In the genomic region with DNA sequence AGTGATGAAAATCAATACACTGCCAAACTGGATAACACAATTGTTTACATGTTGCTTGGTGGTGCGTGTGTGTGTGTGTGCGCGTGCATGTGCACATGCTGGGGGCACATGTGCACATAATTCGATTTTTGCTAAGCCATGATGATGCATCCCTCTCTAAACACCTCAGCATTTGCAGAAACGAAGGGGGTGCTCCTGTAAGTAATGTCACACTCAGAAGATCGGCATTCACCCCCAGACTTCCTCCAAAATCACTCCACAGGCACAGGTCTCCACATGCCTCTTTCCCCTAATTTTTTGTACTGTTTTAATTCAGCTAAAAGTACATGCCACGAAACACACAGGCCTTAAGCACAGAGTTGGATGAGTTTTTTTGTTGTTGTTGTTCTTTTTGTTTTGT, we compare ENCODE assay signal across 16 cellular contexts.
A peak's percentile ranks its signal among the peaks of the same experiment; 100 is the strongest.
DNase-seq lines count a peak whose midpoint lies in the region; ATAC-seq and TF ChIP-seq lines count a peak whose summit lies in the region.
"Had no signal": no experiment of that assay in that cellular context is flagged by ENCODE, and none has a peak within 500 bp of the region (broad histone marks: within the 10 kb centered on the region; RNA-seq: fewer than 3 reads in every experiment).

No MANE protein-coding gene starts in this region.

- no peaks in the 10 kb centered on the region for H3K36me3 ChIP-seq in RWPE2 (ENCODE audit: low read depth)
- H3K36me3 ChIP-seq: BLaER1 had no signal

- no peaks in the 10 kb centered on the region for H3K36me3 Mint-ChIP-seq in chondrocyte (ENCODE audit: low read depth)
- H3K36me3 Mint-ChIP-seq: CD8-positive, alpha-beta T cell had no signal

- intact Hi-C loops in cardiac septum (cut with DNase I) = no loop called here
- intact Hi-C loops in left ventricle myocardium superior (cut with micrococcal nuclease) = no loop called here

- no peak for TF ChIP-seq POLR2A in erythroblast (IDR thresholded peaks at IDR 0.05; ENCODE audit: low read length)

- peaks cover 9% of the 10 kb centered on the region for H3K27me3 Mint-ChIP-seq in chondrocyte (ENCODE audit: low read depth)

- H3K27ac Mint-ChIP-seq in chondrocyte (ENCODE audit: unreplicated experiment) = no peak overlapping the region
- H3K27ac Mint-ChIP-seq: CD8-positive, alpha-beta T cell had no signal

- H3K27me3 ChIP-seq in RWPE2 (ENCODE audit: insufficient read depth, poor library complexity, severe bottlenecking) = no peaks in the 10 kb centered on the region
- no peaks in the 10 kb centered on the region for H3K27me3 ChIP-seq in foreskin keratinocyte
- H3K27me3 ChIP-seq: BLaER1 had no signal

- H3K4me1 ChIP-seq in RWPE2 (ENCODE audit: insufficient read depth, poor library complexity, severe bottlenecking) = no peaks in the 10 kb centered on the region
- H3K4me1 ChIP-seq in foreskin keratinocyte = no peaks in the 10 kb centered on the region

- peak; percentile 1 for DNase-seq in cardiac septum (ENCODE audit: low spot score)
- DNase-seq in left ventricle myocardium superior = no peak
- DNase-seq in RWPE2 (ENCODE audit: low spot score) = no peak
- peak; percentile 37 to 75 for DNase-seq in foreskin keratinocyte
- no peak for DNase-seq in chondrocyte (ENCODE audit: low spot score)
- no peak for DNase-seq in erythroblast (lab: John Stamatoyannopoulos, UW)
- no peak for DNase-seq in NCI-H1436 (lab: John Stamatoyannopoulos, UW)
- DNase-seq: 8988T; Calu3; CD8-positive, alpha-beta T cell; DMS53; DND-41; EL; H9 had no signal

- H3K4me1 Mint-ChIP-seq in chondrocyte (ENCODE audit: low read depth) = no peaks in the 10 kb centered on the region

- H3K27ac ChIP-seq in RWPE2 (ENCODE audit: poor library complexity, severe bottlenecking) (no peak overlapping the region), foreskin keratinocyte (no peak overlapping the region)
- H3K27ac ChIP-seq: BLaER1 had no signal

- no peak overlapping the region for H3K4me3 ChIP-seq in RWPE2 (ENCODE audit: severe bottlenecking)
- H3K4me3 ChIP-seq: BLaER1, GM12878 had no signal

- H3K9me3 Mint-ChIP-seq in chondrocyte (ENCODE audit: low read depth) = no peaks in the 10 kb centered on the region
- H3K9me3 Mint-ChIP-seq: CD8-positive, alpha-beta T cell; H9 had no signal

- H3K9me3 ChIP-seq in RWPE2 (ENCODE audit: severe bottlenecking) = no peaks in the 10 kb centered on the region
- H3K9me3 ChIP-seq: BLaER1 had no signal

- no peak overlapping the region for H3K4me3 Mint-ChIP-seq in chondrocyte (ENCODE audit: unreplicated experiment)
- H3K4me3 Mint-ChIP-seq: CD8-positive, alpha-beta T cell; H9 had no signal

- ATAC-seq in left ventricle myocardium superior (no peak), RWPE2 (ENCODE audit: low read depth) (peak; percentile 54; the same call in 2 of the 3 replicates), foreskin keratinocyte (peak; percentile 60)
- ATAC-seq: CD8-positive, alpha-beta T cell; GM12878 had no signal

- TF ChIP-seq CTCF in RWPE2 (IDR thresholded peaks at IDR 0.05; ENCODE audit: poor library complexity, severe bottlenecking) (no peak), foreskin keratinocyte (conservative IDR thresholded peaks at IDR 0.05) (no peak), chondrocyte (IDR thresholded peaks at IDR 0.05) (no peak)

Comparison
In these comparisons a context has a peak if more than half of its experiments do, and no peak if none do; other contexts are left out.
1. DNase-seq: peak in cardiac septum (single experiment) and foreskin keratinocyte (2 of 2); none in left ventricle myocardium superior (single experiment), RWPE2 (single experiment), chondrocyte (single experiment), erythroblast (0 of 2) and NCI-H1436 (single experiment).